Comparison of ENCODE assay signal across 22 cellular contexts in genomic region chr1:245962453-245962852, GRCh38.
"Had no signal": no experiment of that assay in that cellular context is flagged by ENCODE, and none has a peak within 500 bp of the region (broad histone marks: within the 10 kb centered on the region; RNA-seq: fewer than 3 reads in every experiment).

No MANE protein-coding gene starts in this region.

- H3K9me3 ChIP-seq: colonic mucosa, esophagus squamous epithelium, gastrocnemius medialis, heart right ventricle, left lung, lower lobe of right lung had no signal

- H3K4me1 ChIP-seq: colonic mucosa, esophagus squamous epithelium, gastrocnemius medialis, heart right ventricle, left lung, lower lobe of right lung had no signal

- H3K4me3 Mint-ChIP-seq: dendritic cell treated with granulocyte-macrophage colony-stimulating factor and Interleukin-4, amounts not matched to agents 40 ng/mL and 50 ng/mL, for 4 days; effector memory CD8-positive, alpha-beta T cell; endodermal cell had no signal

- H3K27me3 ChIP-seq: colonic mucosa, esophagus squamous epithelium, gastrocnemius medialis, heart right ventricle, left lung had no signal

- H3K27me3 Mint-ChIP-seq: dendritic cell treated with granulocyte-macrophage colony-stimulating factor and Interleukin-4, amounts not matched to agents 40 ng/mL and 50 ng/mL, for 4 days; effector memory CD8-positive, alpha-beta T cell had no signal

- DNase-seq: colonic mucosa; cortex of kidney; effector CD8-positive, alpha-beta T cell; effector memory CD8-positive, alpha-beta T cell; endodermal cell; erythroblast; esophagus squamous epithelium; foreskin melanocyte; gastrocnemius medialis; glutamatergic neuron; head of caudate nucleus; heart right ventricle; hippocampal formation; left cardiac atrium; left lung; left ventricle myocardium superior; lower lobe of right lung; mesendoderm; midbrain had no signal

- H3K36me3 ChIP-seq: colonic mucosa, esophagus squamous epithelium, gastrocnemius medialis, heart right ventricle, left lung, lower lobe of right lung had no signal

- H3K4me3 ChIP-seq: colonic mucosa, esophagus squamous epithelium, gastrocnemius medialis, heart right ventricle, left lung, lower lobe of right lung had no signal

- H3K4me1 Mint-ChIP-seq: endodermal cell had no signal

- ATAC-seq: effector memory CD8-positive, alpha-beta T cell; esophagus mucosa; gastrocnemius medialis; heart right ventricle; left cardiac atrium; left lung; left ventricle myocardium superior; lower lobe of right lung had no signal

- H3K27ac Mint-ChIP-seq: dendritic cell treated with granulocyte-macrophage colony-stimulating factor and Interleukin-4, amounts not matched to agents 40 ng/mL and 50 ng/mL, for 4 days; effector memory CD8-positive, alpha-beta T cell; endodermal cell had no signal

- H3K9me3 Mint-ChIP-seq: dendritic cell treated with granulocyte-macrophage colony-stimulating factor and Interleukin-4, amounts not matched to agents 40 ng/mL and 50 ng/mL, for 4 days; effector memory CD8-positive, alpha-beta T cell; endodermal cell had no signal

- H3K27ac ChIP-seq: colonic mucosa, epithelial cell of prostate, esophagus squamous epithelium, gastrocnemius medialis, heart right ventricle, lower lobe of right lung had no signal
